In genomic region chr21:46219591-46220239, GRCh38 we compare ENCODE assay signal across 16 cellular contexts. TPM values are rescaled to one million over a fixed set of nuclear protein-coding genes. Genes with fewer than 3 reads are reported as not detected.
DNase-seq lines count a peak whose midpoint lies in the region; ATAC-seq and TF ChIP-seq lines count a peak whose summit lies in the region.
"Had no signal": no experiment of that assay in that cellular context is flagged by ENCODE, and none has a peak within 500 bp of the region (broad histone marks: within the 10 kb centered on the region; RNA-seq: fewer than 3 reads in every experiment).

No MANE protein-coding gene starts in this region.

- H3K27ac ChIP-seq in HUES6 (ENCODE audit: low read depth, low read length) (no peak overlapping the region), cardiac muscle cell (peak overlapping the region; percentile 25), spleen (no peak overlapping the region), coronary artery (no peak overlapping the region)
- H3K27ac ChIP-seq: brain microvascular endothelial cell, tibial artery had no signal

- H3K9ac ChIP-seq in HUES6 (ENCODE audit: low read length), result peak overlapping the region; percentile 6

- no peak overlapping the region for H3K4me3 ChIP-seq in HUES6 (ENCODE audit: low read depth, low read length)
- H3K4me3 ChIP-seq in cardiac muscle cell, result no peak overlapping the region
- H3K4me3 ChIP-seq in spleen, result no peak overlapping the region
- H3K4me3 ChIP-seq in coronary artery, result no peak overlapping the region
- H3K4me3 ChIP-seq: tibial artery had no signal

- DNase-seq in NCI-H510A treated with DMSO at 0.1 percent for 48 hours (lab: John Stamatoyannopoulos, UW), result peak; percentile 38
- peak in 1 of 2 donors; percentile 59 for DNase-seq in cardiac muscle cell (ENCODE audit: low read depth in 1 of 2, low spot score in 1 of 2)
- peak; percentile 58 for DNase-seq in spleen
- no peak for DNase-seq in coronary artery (ENCODE audit: low spot score)
- DNase-seq: activated CD4-positive, alpha-beta T cell treated with anti-CD3 and anti-CD28 coated beads for 36 hours; activated naive CD4-positive, alpha-beta T cell treated with anti-CD3 and anti-CD28 coated beads, Interleukin-2, amount 50 U/mL, for 16 hours; brain microvascular endothelial cell; MM.1S; NCI-H2227 treated with DMSO at 0.1 percent for 48 hours; stimulated activated CD4-positive, alpha-beta T cell treated with anti-CD3 and anti-CD28 coated beads, Interleukin-2, amount 100 ng/mL, for 24 hours; T-helper 9 cell; tibial artery had no signal

- no peak for TF ChIP-seq POLR2A in spleen (IDR thresholded peaks at IDR 0.05)

- H3K9me3 ChIP-seq in HUES6 (ENCODE audit: control insufficient read depth, insufficient read depth, low read depth, low read length) (no peaks in the 10 kb centered on the region), cardiac muscle cell (ENCODE audit: low read depth) (no peaks in the 10 kb centered on the region), spleen (no peaks in the 10 kb centered on the region)
- H3K9me3 ChIP-seq: tibial artery had no signal

- H3K36me3 ChIP-seq in HUES6 (ENCODE audit: control insufficient read depth, insufficient read depth, low read length), result peaks cover 71% of the 10 kb centered on the region
- H3K36me3 ChIP-seq in cardiac muscle cell, result peaks cover 12% of the 10 kb centered on the region
- peaks cover 0 to 87% (median 37%) of the 10 kb centered on the region in 6 donors for H3K36me3 ChIP-seq in spleen

- TF ChIP-seq CTCF in cardiac muscle cell (IDR thresholded peaks at IDR 0.05; ENCODE audit: low read depth, low read length), result no peak
- no peak for TF ChIP-seq CTCF in spleen (IDR thresholded peaks at IDR 0.05 in 8 of 11, conservative IDR thresholded peaks at IDR 0.05 in 3 of 11)
- no peak for TF ChIP-seq CTCF in coronary artery (IDR thresholded peaks at IDR 0.05)

- ATAC-seq in HG03025 (IDR thresholded peaks at IDR 0.05; ENCODE audit: low FRiP score, unreplicated experiment), result no peak
- no peak for ATAC-seq in HG03460 (IDR thresholded peaks at IDR 0.05; ENCODE audit: unreplicated experiment)
- ATAC-seq: activated CD4-positive, alpha-beta T cell treated with anti-CD3 and anti-CD28 coated beads for 36 hours; HepG2 had no signal

- H3K4me1 ChIP-seq in HUES6 (ENCODE audit: control insufficient read depth, insufficient read depth, low read length) (no peaks in the 10 kb centered on the region), cardiac muscle cell (ENCODE audit: low read depth) (peaks cover 5% of the 10 kb centered on the region), spleen (no peaks in the 10 kb centered on the region)

- intact Hi-C loops in spleen (cut with DNase I; ENCODE audit: low total_unique reads), result no loop called here

- no peaks in the 10 kb centered on the region for H3K27me3 ChIP-seq in HUES6 (ENCODE audit: control insufficient read depth, insufficient read depth, low read length)
- H3K27me3 ChIP-seq in cardiac muscle cell, result no peaks in the 10 kb centered on the region
- H3K27me3 ChIP-seq in spleen (replicated peaks in 1 of 7), result no peaks in the 10 kb centered on the region
- H3K27me3 ChIP-seq: brain microvascular endothelial cell, tibial artery had no signal

- 73 to 88% (median 83%) methylated on average over 8 to 13 of the region's 13 CpGs for WGBS in spleen, 5 donors

RNA-seq across cellular contexts. Expression of gene LSS, which starts 8.9 kb away (rescaled TPM):
- 86.9 and 191 TPM in 2 replicates for total RNA-seq in cardiac muscle cell
- polyA plus RNA-seq in cardiac muscle cell, result 56.2 and 112 TPM in 2 replicates
- 10 to 100 TPM; 18.2 to 31.2 (median 28.8) TPM for total RNA-seq in spleen
- polyA plus RNA-seq in spleen, result 10 to 100 TPM in 1 of 3 donors, 1 to 10 TPM in 2; 6.3 to 17.5 (median 9.8) TPM

RNA-seq across cellular contexts. Expression of gene SPATC1L, which starts 35.5 kb away (rescaled TPM):
- total RNA-seq in cardiac muscle cell (45.7 and 58.8 TPM in 2 replicates), spleen (10 to 100 TPM in 2 of 7 donors, 1 to 10 TPM in 5; 4.4 to 10.5 (median 7.7) TPM)
- polyA plus RNA-seq in cardiac muscle cell (63.0 and 69.2 TPM in 2 replicates), spleen (10 to 100 TPM; 10.8 to 13.4 (median 13.1) TPM)
